11 cellular contexts compared by ENCODE assay signal in genomic region chr4:85780664-85781063, GRCh38.
DNase-seq lines count a peak whose midpoint lies in the region; ATAC-seq and FAIRE-seq lines count a peak whose summit lies in the region.
"Had no signal": no experiment of that assay in that cellular context is flagged by ENCODE, and none has a peak within 500 bp of the region (broad histone marks: within the 10 kb centered on the region; RNA-seq: fewer than 3 reads in every experiment).

No MANE protein-coding gene starts in this region.

- H3K27ac ChIP-seq in muscle layer of duodenum (ENCODE audit: low read length), result peak overlapping the region; percentile 48

- peak; percentile 30 for ATAC-seq in GM18870 (IDR thresholded peaks at IDR 0.05; ENCODE audit: unreplicated experiment)
- peak; percentile 38 for ATAC-seq in HG03108 (IDR thresholded peaks at IDR 0.05; ENCODE audit: unreplicated experiment)
- ATAC-seq: T-helper 17 cell had no signal

- H3K4me3 ChIP-seq in muscle layer of duodenum (ENCODE audit: low read depth in 1 of 2, low read length in 2 of 2), result peak overlapping the region in 1 of 2 donors; percentile 49
- H3K4me3 ChIP-seq: skin epidermis had no signal

- no peaks in the 10 kb centered on the region for H3K36me3 ChIP-seq in muscle layer of duodenum (ENCODE audit: control insufficient read depth in 1 of 2, insufficient read depth in 2 of 2, low read length in 2 of 2)

- H3K4me1 ChIP-seq in muscle layer of duodenum (ENCODE audit: control insufficient read depth in 1 of 2, insufficient read depth in 2 of 2, low read length in 2 of 2), result peaks cover 0 to 17% of the 10 kb centered on the region in 2 donors

- intact Hi-C loops in posterior vena cava (cut with DNase I), result loop anchor here in 1 of 2 donors (10.0 kb wide), 1 partner anchor 184 kb away; no protein-coding TSS in a partner anchor

- FAIRE-seq in frontal cortex (lab: Jason Lieb, UNC), result no peak

- no peaks in the 10 kb centered on the region for H3K9me3 ChIP-seq in muscle layer of duodenum (ENCODE audit: control insufficient read depth in 1 of 2, low read length in 2 of 2)

- no peaks in the 10 kb centered on the region for H3K27me3 ChIP-seq in muscle layer of duodenum (ENCODE audit: low read depth, low read length)

- peak; percentile 11 for DNase-seq in astrocyte of the hippocampus (ENCODE audit: low read depth, low spot score)
- no peak for DNase-seq in NCI-H1092 treated with DMSO at 0.1 percent for 48 hours (lab: John Stamatoyannopoulos, UW)
- DNase-seq in UCSD-AML1 (lab: John Stamatoyannopoulos, UW; ENCODE audit: unreplicated experiment), result no peak
- no peak for DNase-seq in posterior vena cava (ENCODE audit: low spot score)
- no peak for DNase-seq in frontal cortex (ENCODE audit: low spot score in 2 of 2)
- DNase-seq: NCI-H187, T-helper 17 cell had no signal
